Comparison of ENCODE assay signal across 1 cellular context in genomic region chr6:157982297-157982579, GRCh38.
TF ChIP-seq lines count a peak whose summit lies in the region.

No MANE protein-coding gene starts in this region.

TF ChIP-seq in K562, 482 proteins besides CTCF, POLR2A, EP300 and RAD21 (continued from another document and continues in another):
- TF ChIP-seq ZNF518B (CRISPR knock-in tag; IDR thresholded peaks at IDR 0.05), result no peak
- TF ChIP-seq, protein P1, sequence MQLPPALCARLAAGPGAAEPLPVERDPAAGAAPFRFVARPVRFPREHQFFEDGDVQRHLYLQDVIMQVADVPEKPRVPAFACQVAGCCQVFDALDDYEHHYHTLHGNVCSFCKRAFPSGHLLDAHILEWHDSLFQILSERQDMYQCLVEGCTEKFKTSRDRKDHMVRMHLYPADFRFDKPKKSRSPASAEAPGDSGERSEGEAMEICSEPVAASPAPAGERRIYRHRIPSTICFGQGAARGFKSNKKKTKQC (CRISPR knock-in tag; IDR thresholded peaks at IDR 0.05), result 0 out of 2 replicates have a peak, but pooled peaks have one; percentile 1
- TF ChIP-seq NR1H2 (CRISPR knock-in tag; IDR thresholded peaks at IDR 0.05), result no peak
- no peak for TF ChIP-seq PHF8 (IDR thresholded peaks at IDR 0.05; ENCODE audit: borderline replicate concordance, low read length)
- no peak for TF ChIP-seq LEF1 (IDR thresholded peaks at IDR 0.05)
- TF ChIP-seq, protein P2, sequence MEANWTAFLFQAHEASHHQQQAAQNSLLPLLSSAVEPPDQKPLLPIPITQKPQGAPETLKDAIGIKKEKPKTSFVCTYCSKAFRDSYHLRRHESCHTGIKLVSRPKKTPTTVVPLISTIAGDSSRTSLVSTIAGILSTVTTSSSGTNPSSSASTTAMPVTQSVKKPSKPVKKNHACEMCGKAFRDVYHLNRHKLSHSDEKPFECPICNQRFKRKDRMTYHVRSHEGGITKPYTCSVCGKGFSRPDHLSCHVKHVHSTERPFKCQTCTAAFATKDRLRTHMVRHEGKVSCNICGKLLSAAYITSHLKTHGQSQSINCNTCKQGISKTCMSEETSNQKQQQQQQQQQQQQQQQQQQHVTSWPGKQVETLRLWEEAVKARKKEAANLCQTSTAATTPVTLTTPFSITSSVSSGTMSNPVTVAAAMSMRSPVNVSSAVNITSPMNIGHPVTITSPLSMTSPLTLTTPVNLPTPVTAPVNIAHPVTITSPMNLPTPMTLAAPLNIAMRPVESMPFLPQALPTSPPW (CRISPR knock-in tag; IDR thresholded peaks at IDR 0.05), result no peak
- no peak for TF ChIP-seq TFAM (CRISPR knock-in tag; conservative IDR thresholded peaks at IDR 0.05)
- TF ChIP-seq SMAD2 (IDR thresholded peaks at IDR 0.05; ENCODE audit: low read depth, low read length), result no peak
- 0 out of 2 replicates have a peak, but pooled peaks have one; percentile 13 for TF ChIP-seq SP1 (CRISPR knock-in tag; IDR thresholded peaks at IDR 0.05)
- TF ChIP-seq MYBL2 (IDR thresholded peaks at IDR 0.05; ENCODE audit: low read depth), result no peak
- TF ChIP-seq MYBL2 (CRISPR knock-in tag; IDR thresholded peaks at IDR 0.05; ENCODE audit: borderline replicate concordance), result no peak
- TF ChIP-seq WHSC1 (IDR thresholded peaks at IDR 0.05; ENCODE audit: low read length), result no peak
- TF ChIP-seq ZNF12 (CRISPR knock-in tag; IDR thresholded peaks at IDR 0.05), result no peak
- TF ChIP-seq ZNF143 (CRISPR knock-in tag; IDR thresholded peaks at IDR 0.05), result no peak
- TF ChIP-seq ZNF77 (CRISPR knock-in tag; IDR thresholded peaks at IDR 0.05), result no peak
- TF ChIP-seq SAP30 (IDR thresholded peaks at IDR 0.05; ENCODE audit: borderline replicate concordance, insufficient read depth, low read depth, low read length, poor library complexity, severe bottlenecking), result peak; percentile 6
- TF ChIP-seq ATF6 (CRISPR knock-in tag; IDR thresholded peaks at IDR 0.05), result 0 out of 2 replicates have a peak, but pooled peaks have one; percentile 14
- no peak for TF ChIP-seq CREB3L1 (IDR thresholded peaks at IDR 0.05; ENCODE audit: borderline replicate concordance, low read depth)
- no peak for TF ChIP-seq MYC (IDR thresholded peaks at IDR 0.05; ENCODE audit: low read depth, low read length)
- 0 out of 2 replicates have a peak, but pooled peaks have one; percentile 40 for TF ChIP-seq MYC (CRISPR knock-in tag; IDR thresholded peaks at IDR 0.05; ENCODE audit: borderline replicate concordance, low read depth)
- no peak for TF ChIP-seq RB1 (IDR thresholded peaks at IDR 0.05; ENCODE audit: low read depth)
- no peak for TF ChIP-seq NR2C1 (IDR thresholded peaks at IDR 0.05)
- no peak for TF ChIP-seq NR2C1 (tag; IDR thresholded peaks at IDR 0.05)
- TF ChIP-seq, protein P3, sequence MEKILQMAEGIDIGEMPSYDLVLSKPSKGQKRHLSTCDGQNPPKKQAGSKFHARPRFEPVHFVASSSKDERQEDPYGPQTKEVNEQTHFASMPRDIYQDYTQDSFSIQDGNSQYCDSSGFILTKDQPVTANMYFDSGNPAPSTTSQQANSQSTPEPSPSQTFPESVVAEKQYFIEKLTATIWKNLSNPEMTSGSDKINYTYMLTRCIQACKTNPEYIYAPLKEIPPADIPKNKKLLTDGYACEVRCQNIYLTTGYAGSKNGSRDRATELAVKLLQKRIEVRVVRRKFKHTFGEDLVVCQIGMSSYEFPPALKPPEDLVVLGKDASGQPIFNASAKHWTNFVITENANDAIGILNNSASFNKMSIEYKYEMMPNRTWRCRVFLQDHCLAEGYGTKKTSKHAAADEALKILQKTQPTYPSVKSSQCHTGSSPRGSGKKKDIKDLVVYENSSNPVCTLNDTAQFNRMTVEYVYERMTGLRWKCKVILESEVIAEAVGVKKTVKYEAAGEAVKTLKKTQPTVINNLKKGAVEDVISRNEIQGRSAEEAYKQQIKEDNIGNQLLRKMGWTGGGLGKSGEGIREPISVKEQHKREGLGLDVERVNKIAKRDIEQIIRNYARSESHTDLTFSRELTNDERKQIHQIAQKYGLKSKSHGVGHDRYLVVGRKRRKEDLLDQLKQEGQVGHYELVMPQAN (IDR thresholded peaks at IDR 0.05; ENCODE audit: borderline replicate concordance), result peak; percentile 21; the same call in 1 of the 2 replicates
- TF ChIP-seq ZBTB26 (CRISPR knock-in tag; IDR thresholded peaks at IDR 0.05), result no peak
- TF ChIP-seq TAL1 (IDR thresholded peaks at IDR 0.05), result no peak
- TF ChIP-seq, protein P4, sequence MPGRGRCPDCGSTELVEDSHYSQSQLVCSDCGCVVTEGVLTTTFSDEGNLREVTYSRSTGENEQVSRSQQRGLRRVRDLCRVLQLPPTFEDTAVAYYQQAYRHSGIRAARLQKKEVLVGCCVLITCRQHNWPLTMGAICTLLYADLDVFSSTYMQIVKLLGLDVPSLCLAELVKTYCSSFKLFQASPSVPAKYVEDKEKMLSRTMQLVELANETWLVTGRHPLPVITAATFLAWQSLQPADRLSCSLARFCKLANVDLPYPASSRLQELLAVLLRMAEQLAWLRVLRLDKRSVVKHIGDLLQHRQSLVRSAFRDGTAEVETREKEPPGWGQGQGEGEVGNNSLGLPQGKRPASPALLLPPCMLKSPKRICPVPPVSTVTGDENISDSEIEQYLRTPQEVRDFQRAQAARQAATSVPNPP (IDR thresholded peaks at IDR 0.05; ENCODE audit: borderline replicate concordance, insufficient read depth, insufficient read length), result no peak
- TF ChIP-seq, protein P5, sequence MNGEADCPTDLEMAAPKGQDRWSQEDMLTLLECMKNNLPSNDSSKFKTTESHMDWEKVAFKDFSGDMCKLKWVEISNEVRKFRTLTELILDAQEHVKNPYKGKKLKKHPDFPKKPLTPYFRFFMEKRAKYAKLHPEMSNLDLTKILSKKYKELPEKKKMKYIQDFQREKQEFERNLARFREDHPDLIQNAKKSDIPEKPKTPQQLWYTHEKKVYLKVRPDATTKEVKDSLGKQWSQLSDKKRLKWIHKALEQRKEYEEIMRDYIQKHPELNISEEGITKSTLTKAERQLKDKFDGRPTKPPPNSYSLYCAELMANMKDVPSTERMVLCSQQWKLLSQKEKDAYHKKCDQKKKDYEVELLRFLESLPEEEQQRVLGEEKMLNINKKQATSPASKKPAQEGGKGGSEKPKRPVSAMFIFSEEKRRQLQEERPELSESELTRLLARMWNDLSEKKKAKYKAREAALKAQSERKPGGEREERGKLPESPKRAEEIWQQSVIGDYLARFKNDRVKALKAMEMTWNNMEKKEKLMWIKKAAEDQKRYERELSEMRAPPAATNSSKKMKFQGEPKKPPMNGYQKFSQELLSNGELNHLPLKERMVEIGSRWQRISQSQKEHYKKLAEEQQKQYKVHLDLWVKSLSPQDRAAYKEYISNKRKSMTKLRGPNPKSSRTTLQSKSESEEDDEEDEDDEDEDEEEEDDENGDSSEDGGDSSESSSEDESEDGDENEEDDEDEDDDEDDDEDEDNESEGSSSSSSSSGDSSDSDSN (IDR thresholded peaks at IDR 0.05; ENCODE audit: borderline replicate concordance in 1 of 2, low read depth in 2 of 2, low read length in 2 of 2), result 0 out of 4 replicates have a peak, but pooled peaks of 1 of the 2 experiments have one; percentile 49
- TF ChIP-seq, protein P6, sequence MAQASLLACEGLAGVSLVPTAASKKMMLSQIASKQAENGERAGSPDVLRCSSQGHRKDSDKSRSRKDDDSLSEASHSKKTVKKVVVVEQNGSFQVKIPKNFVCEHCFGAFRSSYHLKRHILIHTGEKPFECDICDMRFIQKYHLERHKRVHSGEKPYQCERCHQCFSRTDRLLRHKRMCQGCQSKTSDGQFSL (CRISPR knock-in tag; IDR thresholded peaks at IDR 0.05), result peak; percentile 50; the same call in 1 of the 2 replicates
- TF ChIP-seq, protein P6 (tag; IDR thresholded peaks at IDR 0.05), result no peak
- no peak for TF ChIP-seq POLR2AphosphoS5 (IDR thresholded peaks at IDR 0.05; ENCODE audit: control insufficient read depth, insufficient read depth, low read depth, low read length)
- TF ChIP-seq SRSF7 (optimal IDR thresholded peaks at IDR 0.05; ENCODE audit: low read depth, low read length), result no peak
- no peak for TF ChIP-seq OTX1 (CRISPR knock-in tag; IDR thresholded peaks at IDR 0.05)
- TF ChIP-seq, protein P7, sequence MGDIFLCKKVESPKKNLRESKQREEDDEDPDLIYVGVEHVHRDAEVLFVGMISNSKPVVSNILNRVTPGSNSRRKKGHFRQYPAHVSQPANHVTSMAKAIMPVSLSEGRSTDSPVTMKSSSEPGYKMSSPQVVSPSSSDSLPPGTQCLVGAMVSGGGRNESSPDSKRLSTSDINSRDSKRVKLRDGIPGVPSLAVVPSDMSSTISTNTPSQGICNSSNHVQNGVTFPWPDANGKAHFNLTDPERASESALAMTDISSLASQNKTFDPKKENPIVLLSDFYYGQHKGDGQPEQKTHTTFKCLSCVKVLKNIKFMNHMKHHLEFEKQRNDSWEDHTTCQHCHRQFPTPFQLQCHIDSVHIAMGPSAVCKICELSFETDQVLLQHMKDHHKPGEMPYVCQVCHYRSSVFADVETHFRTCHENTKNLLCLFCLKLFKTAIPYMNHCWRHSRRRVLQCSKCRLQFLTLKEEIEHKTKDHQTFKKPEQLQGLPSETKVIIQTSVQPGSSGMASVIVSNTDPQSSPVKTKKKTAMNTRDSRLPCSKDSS (IDR thresholded peaks at IDR 0.05; ENCODE audit: low read depth, partially characterized antibody), result no peak
- TF ChIP-seq, protein P8, sequence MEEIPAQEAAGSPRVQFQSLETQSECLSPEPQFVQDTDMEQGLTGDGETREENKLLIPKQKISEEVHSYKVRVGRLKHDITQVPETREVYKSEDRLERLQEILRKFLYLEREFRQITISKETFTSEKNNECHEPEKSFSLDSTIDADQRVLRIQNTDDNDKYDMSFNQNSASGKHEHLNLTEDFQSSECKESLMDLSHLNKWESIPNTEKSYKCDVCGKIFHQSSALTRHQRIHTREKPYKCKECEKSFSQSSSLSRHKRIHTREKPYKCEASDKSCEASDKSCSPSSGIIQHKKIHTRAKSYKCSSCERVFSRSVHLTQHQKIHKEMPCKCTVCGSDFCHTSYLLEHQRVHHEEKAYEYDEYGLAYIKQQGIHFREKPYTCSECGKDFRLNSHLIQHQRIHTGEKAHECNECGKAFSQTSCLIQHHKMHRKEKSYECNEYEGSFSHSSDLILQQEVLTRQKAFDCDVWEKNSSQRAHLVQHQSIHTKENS (CRISPR knock-in tag; IDR thresholded peaks at IDR 0.05), result no peak
- TF ChIP-seq DMBX1 (CRISPR knock-in tag; IDR thresholded peaks at IDR 0.05; ENCODE audit: borderline replicate concordance), result no peak
